8 cellular contexts compared by ENCODE assay signal in the genomic region with DNA sequence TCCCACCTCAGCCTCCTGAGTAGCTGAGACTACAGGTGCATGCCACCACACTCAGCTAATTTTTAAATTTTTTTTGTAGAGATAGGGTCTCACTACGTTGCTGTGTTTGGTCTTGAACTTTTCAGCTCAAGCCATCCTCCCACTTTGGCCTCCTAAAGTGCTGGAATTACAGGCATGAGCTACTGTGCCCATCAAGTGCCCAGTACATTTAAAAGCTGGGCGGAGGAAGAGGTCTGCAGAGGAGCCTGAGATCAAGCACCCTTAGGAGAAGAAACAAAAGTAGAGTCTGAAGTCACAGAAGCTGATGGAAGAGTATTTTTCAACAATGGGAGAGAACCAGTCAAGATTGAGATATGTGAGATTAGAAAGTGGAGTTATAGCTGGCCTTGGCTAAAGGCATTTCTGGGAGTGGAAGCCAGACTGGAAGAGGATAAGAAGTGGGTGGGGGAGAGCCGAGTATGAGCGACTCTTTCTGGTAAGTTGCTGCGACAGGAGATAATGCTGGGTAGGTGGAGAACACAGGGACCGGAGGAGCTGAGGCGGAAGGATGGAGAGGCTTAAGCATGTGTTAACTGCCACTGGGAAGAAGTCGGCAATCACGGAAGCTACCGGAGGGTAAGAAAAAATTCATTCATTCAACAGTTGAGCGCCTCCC. TPM values are rescaled to one million over a fixed set of nuclear protein-coding genes. Genes with fewer than 3 reads are reported as not detected.
DNase-seq lines count a peak whose midpoint lies in the region.

No MANE protein-coding gene starts in this region.

- H3K9ac ChIP-seq in mucosa of stomach (ENCODE audit: low read length) = peak overlapping the region; percentile 99

- intact Hi-C loops in activated CD4-positive, alpha-beta T cell treated with anti-CD3 and anti-CD28 coated beads, Interleukin-2, amount 10 ng/mL, durations not matched to agents 24 days and 14 days (cut with micrococcal nuclease) = loop anchor here (10.0 kb wide), 1 partner anchor 438 kb away; a partner anchor contains a TSS

- H3K9me3 ChIP-seq in mucosa of stomach (ENCODE audit: control insufficient read depth, low read length) = no peaks in the 10 kb centered on the region

- peak overlapping the region; percentile 91 for H3K4me3 Mint-ChIP-seq in activated CD4-positive, alpha-beta T cell treated with anti-CD3 and anti-CD28 coated beads, Interleukin-2, amount 10 ng/mL, durations not matched to agents 24 days and 14 days

- H3K27me3 ChIP-seq in mucosa of stomach (ENCODE audit: control insufficient read depth, insufficient read depth, low read length) = peaks cover 4% of the 10 kb centered on the region

- peak; percentile 60 for DNase-seq in activated CD4-positive, alpha-beta T cell treated with anti-CD3 and anti-CD28 coated beads, Interleukin-2, amount 10 ng/mL, durations not matched to agents 24 days and 14 days
- no peak for DNase-seq in activated CD4-positive, alpha-beta T cell treated with anti-CD3 and anti-CD28 coated beads for 1 hour
- DNase-seq in LoVo (ENCODE audit: low spot score) (peak; percentile 32), cerebellum (ENCODE audit: low spot score) (peak; percentile 46), NCI-H2107 (lab: John Stamatoyannopoulos, UW) (no peak), cerebellar cortex (ENCODE audit: low spot score) (no peak)
- no peak for DNase-seq in NK-92 treated with Interleukin-12 subunit alpha and Interleukin-12 subunit beta, amount 100 ng/mL, for 24 hours (lab: John Stamatoyannopoulos, UW)

- H3K9me3 Mint-ChIP-seq in activated CD4-positive, alpha-beta T cell treated with anti-CD3 and anti-CD28 coated beads, Interleukin-2, amount 10 ng/mL, durations not matched to agents 24 days and 14 days = no peaks in the 10 kb centered on the region

- H3K4me1 Mint-ChIP-seq in activated CD4-positive, alpha-beta T cell treated with anti-CD3 and anti-CD28 coated beads, Interleukin-2, amount 10 ng/mL, durations not matched to agents 24 days and 14 days = peaks cover 30% of the 10 kb centered on the region

- peak overlapping the region; percentile 97 for H3K27ac Mint-ChIP-seq in activated CD4-positive, alpha-beta T cell treated with anti-CD3 and anti-CD28 coated beads, Interleukin-2, amount 10 ng/mL, durations not matched to agents 24 days and 14 days

- no peaks in the 10 kb centered on the region for H3K27me3 Mint-ChIP-seq in activated CD4-positive, alpha-beta T cell treated with anti-CD3 and anti-CD28 coated beads, Interleukin-2, amount 10 ng/mL, durations not matched to agents 24 days and 14 days

- H3K4me1 ChIP-seq in mucosa of stomach (ENCODE audit: control insufficient read depth, insufficient read depth, low read length) = peaks cover 6% of the 10 kb centered on the region

- H3K36me3 ChIP-seq in mucosa of stomach (ENCODE audit: control insufficient read depth, insufficient read depth, low read length) = no peaks in the 10 kb centered on the region

- peaks cover 18% of the 10 kb centered on the region for H3K36me3 Mint-ChIP-seq in activated CD4-positive, alpha-beta T cell treated with anti-CD3 and anti-CD28 coated beads, Interleukin-2, amount 10 ng/mL, durations not matched to agents 24 days and 14 days (ENCODE audit: low read depth)

- peak overlapping the region; percentile 70 for H3K4me3 ChIP-seq in mucosa of stomach (ENCODE audit: low read length)

RNA-seq across cellular contexts. Expression of a gene that starts 0.8 kb away (rescaled TPM):
- total RNA-seq in activated CD4-positive, alpha-beta T cell treated with anti-CD3 and anti-CD28 coated beads, Interleukin-2, amount 10 ng/mL, durations not matched to agents 24 days and 14 days = 89.1 and 89.4 TPM in 2 replicates
- 73.9 TPM for total RNA-seq in cerebellum

Comparison
In these comparisons a context has a peak if more than half of its experiments do, and no peak if none do; other contexts are left out.
1. DNase-seq: peak in activated CD4-positive, alpha-beta T cell treated with anti-CD3 and anti-CD28 coated beads, Interleukin-2, amount 10 ng/mL, durations not matched to agents 24 days and 14 days (single experiment), LoVo (single experiment) and cerebellum (single experiment); none in activated CD4-positive, alpha-beta T cell treated with anti-CD3 and anti-CD28 coated beads for 1 hour (single experiment), NCI-H2107 (single experiment), NK-92 treated with Interleukin-12 subunit alpha and Interleukin-12 subunit beta, amount 100 ng/mL, for 24 hours (single experiment) and cerebellar cortex (single experiment).